ENCODE assay signal across 8 cellular contexts in genomic region chr1:205658943-205659581, GRCh38. TPM values are rescaled to one million over a fixed set of nuclear protein-coding genes. Genes with fewer than 3 reads are reported as not detected.
DNase-seq lines count a peak whose midpoint lies in the region; ATAC-seq and TF ChIP-seq lines count a peak whose summit lies in the region.

No MANE protein-coding gene starts in this region.

- DNase-seq in D341Med (ENCODE audit: low spot score) (peak; percentile 95), LoVo (ENCODE audit: low spot score) (peak; percentile 33), adipocyte (ENCODE audit: low read depth) (peak; percentile 90), heart right ventricle (peak; percentile 77 to 86), renal cortical epithelial cell (ENCODE audit: low read depth) (peak; percentile 16)

- peak overlapping the region; percentile 55; the same call in 1 of the 2 replicates for H3K27ac ChIP-seq in SU-DHL-6 (ENCODE audit: low read depth, low read length)
- no peak overlapping the region for H3K27ac ChIP-seq in heart right ventricle

- intact Hi-C loops in heart right ventricle (cut with DNase I), result loop anchor here in 8 of 10 donors (1.0 to 10.0 kb wide), 13 partner anchors 51 to 448 kb away; no protein-coding TSS in a partner anchor

- H3K36me3 ChIP-seq in SU-DHL-6 (ENCODE audit: low read length) (no peaks in the 10 kb centered on the region), adipocyte (ENCODE audit: control insufficient read depth, insufficient read depth, low read length, severe bottlenecking) (no peaks in the 10 kb centered on the region), heart right ventricle (peaks cover 0 to 7% (median 0%) of the 10 kb centered on the region in 9 donors)

- H3K4me2 ChIP-seq in SU-DHL-6 (ENCODE audit: low read depth, low read length, poor library complexity, severe bottlenecking), result no peak overlapping the region

- 48 to 52% methylated on average over 20 of the region's 20 CpGs for WGBS in heart right ventricle, 2 donors

- H3K9me2 ChIP-seq in SU-DHL-6 (replicated peaks; ENCODE audit: insufficient read depth, low read length), result no peaks in the 10 kb centered on the region

- H3K79me2 ChIP-seq in SU-DHL-6 (ENCODE audit: insufficient read depth, low read length), result no peaks in the 10 kb centered on the region; the same call in 1 of the 2 replicates

- TF ChIP-seq CTCF in SU-DHL-6 (IDR thresholded peaks at IDR 0.05; ENCODE audit: insufficient read depth, low read length, poor library complexity, severe bottlenecking) (peak; percentile 89), heart right ventricle (IDR thresholded peaks at IDR 0.05) (peak; percentile 72 to 97 (median 88))

- no peaks in the 10 kb centered on the region for H4K20me1 ChIP-seq in SU-DHL-6 (ENCODE audit: low read depth, low read length)

- no peak overlapping the region for H2AFZ ChIP-seq in SU-DHL-6 (ENCODE audit: low read depth, low read length, severe bottlenecking)

- no peaks in the 10 kb centered on the region for H3K27me3 ChIP-seq in SU-DHL-6 (ENCODE audit: low read length)
- H3K27me3 ChIP-seq in adipocyte (replicated peaks; ENCODE audit: control insufficient read depth, insufficient read depth, low read length), result peaks cover 5% of the 10 kb centered on the region
- H3K27me3 ChIP-seq in heart right ventricle, result no peaks in the 10 kb centered on the region

- H3K9me3 ChIP-seq in SU-DHL-6 (ENCODE audit: insufficient read depth, low read length) (no peaks in the 10 kb centered on the region), adipocyte (ENCODE audit: control insufficient read depth, low read length) (no peaks in the 10 kb centered on the region), heart right ventricle (no peaks in the 10 kb centered on the region)

- H3F3A ChIP-seq in SU-DHL-6 (ENCODE audit: insufficient read depth), result no peaks in the 10 kb centered on the region

- peaks cover 3% of the 10 kb centered on the region for H3K4me1 ChIP-seq in adipocyte (ENCODE audit: control insufficient read depth, insufficient read depth, low read length)
- peaks cover 0 to 18% (median 8%) of the 10 kb centered on the region in 9 donors for H3K4me1 ChIP-seq in heart right ventricle

- H3K4me3 ChIP-seq in SU-DHL-6 (ENCODE audit: insufficient read depth, low read length, poor library complexity, severe bottlenecking) (no peak overlapping the region), adipocyte (ENCODE audit: low read length) (no peak overlapping the region), heart right ventricle (no peak overlapping the region)

- ATAC-seq in GM21528 (IDR thresholded peaks at IDR 0.05; ENCODE audit: low FRiP score, unreplicated experiment) (peak; percentile 73), heart right ventricle (peak; percentile 76 to 91 (median 86)), HG02840 (IDR thresholded peaks at IDR 0.05; ENCODE audit: low FRiP score, unreplicated experiment) (no peak)

- H3K9ac ChIP-seq in SU-DHL-6 (ENCODE audit: low read length), result no peak overlapping the region
- no peak overlapping the region for H3K9ac ChIP-seq in adipocyte (ENCODE audit: low read length)

RNA-seq across cellular contexts. Expression of gene SLC45A3, which starts 21.2 kb away (rescaled TPM):
- 1 to 10 TPM; 1.4 to 7.9 (median 2.2) TPM for total RNA-seq in heart right ventricle
- polyA plus RNA-seq in heart right ventricle, result 1 to 10 TPM; 1.8 to 4.5 TPM
- total RNA-seq in renal cortical epithelial cell, result 5.6 and 5.9 TPM in 2 replicates

RNA-seq across cellular contexts. Expression of gene ELK4, which starts 27.3 kb away (rescaled TPM):
- total RNA-seq in heart right ventricle, result 10 to 100 TPM; 34.2 to 45.6 (median 40.2) TPM
- polyA plus RNA-seq in heart right ventricle, result 1 to 10 TPM; 4.7 to 5.9 TPM
- total RNA-seq in renal cortical epithelial cell, result 17.4 and 26.9 TPM in 2 replicates

Comparison
In these comparisons a context has a peak if more than half of its experiments do, and no peak if none do; other contexts are left out.
1. DNase-seq: peak in every context shown above with its lines; median percentile 95 in D341Med; 90 in adipocyte; 82 in heart right ventricle; 33 in LoVo; 16 in renal cortical epithelial cell.